Comparison of ENCODE assay signal across 8 cellular contexts in the genomic region with DNA sequence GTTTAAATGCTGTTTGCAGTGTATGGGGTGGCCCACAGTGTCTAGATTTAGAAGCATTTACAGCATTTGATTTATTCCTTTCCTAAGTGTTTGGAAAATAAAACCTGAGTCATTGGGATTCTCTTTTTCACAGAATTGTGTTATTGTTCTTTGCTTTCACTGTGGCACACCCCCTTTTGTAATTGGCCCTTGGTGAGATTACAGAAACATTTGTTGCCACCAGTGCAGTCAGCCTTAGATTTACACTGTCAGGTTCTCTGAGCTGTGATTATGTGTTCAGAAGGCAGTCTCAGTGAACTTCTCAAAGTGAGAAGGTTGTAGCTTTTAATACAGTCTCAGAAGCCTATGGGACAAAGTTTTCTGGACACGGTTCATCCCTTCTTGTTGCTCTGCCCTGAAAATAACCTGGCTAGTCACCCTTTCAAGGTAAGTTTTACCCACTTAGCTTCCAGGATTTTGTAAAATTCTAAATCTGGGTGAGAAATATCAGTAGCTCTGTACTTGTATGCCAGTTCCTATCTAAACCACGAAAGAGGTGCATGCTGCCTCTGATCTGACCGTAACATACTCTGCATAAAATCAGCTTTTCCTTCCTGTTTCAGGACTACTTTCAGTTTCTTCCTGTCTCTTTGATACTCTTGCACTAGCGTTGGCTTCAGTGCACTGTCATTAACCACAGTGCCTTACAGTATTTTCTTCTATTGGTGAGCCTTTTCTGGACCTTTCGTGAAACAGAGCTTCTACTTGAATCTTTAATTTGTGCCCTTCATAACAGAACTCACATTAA. TPM values are rescaled to one million over a fixed set of nuclear protein-coding genes. Genes with fewer than 3 reads are reported as not detected.
A peak's percentile ranks its signal among the peaks of the same experiment; 100 is the strongest.
DNase-seq lines count a peak whose midpoint lies in the region; ATAC-seq, FAIRE-seq and TF ChIP-seq lines count a peak whose summit lies in the region.

No MANE protein-coding gene starts in this region.

- no peaks in the 10 kb centered on the region for H3K27me3 Mint-ChIP-seq in central memory CD8-positive, alpha-beta T cell

- peak; percentile 67 for FAIRE-seq in RCC 7860 (lab: Jason Lieb, UNC)

- H3K36me3 Mint-ChIP-seq in central memory CD8-positive, alpha-beta T cell (ENCODE audit: insufficient read depth) = peaks cover 5% of the 10 kb centered on the region

- H3K27me3 ChIP-seq in BLaER1 treated with 17β-estradiol and CSF1 and Interleukin-3, amounts not matched to agents 10 nM and 100 nM = no peaks in the 10 kb centered on the region
- H3K27me3 ChIP-seq in right lobe of liver (no peaks in the 10 kb centered on the region), thyroid gland (no peaks in the 10 kb centered on the region)

- peak overlapping the region; percentile 50 to 77 (median 67) for H3K9ac ChIP-seq in BLaER1 treated with 17β-estradiol and CSF1 and Interleukin-3, amounts not matched to agents 10 nM and 100 nM

- peak overlapping the region; percentile 84 to 98 (median 86) for H3K4me2 ChIP-seq in BLaER1 treated with 17β-estradiol and CSF1 and Interleukin-3, amounts not matched to agents 10 nM and 100 nM

- intact Hi-C loops in right lobe of liver (cut with DNase I) = no loop called here
- intact Hi-C loops in thyroid gland (cut with DNase I) = no loop called here

- TF ChIP-seq CTCF in right lobe of liver (IDR thresholded peaks at IDR 0.05) (no peak), thyroid gland (IDR thresholded peaks at IDR 0.05) (peak in 1 of 6 experiments; percentile 14)

- H3K4me3 ChIP-seq in BLaER1 treated with 17β-estradiol and CSF1 and Interleukin-3, amounts not matched to agents 10 nM and 100 nM = peak overlapping the region; percentile 46 to 61 (median 52)
- H3K4me3 ChIP-seq in right lobe of liver (peak overlapping the region; percentile 10 to 47 (median 46)), thyroid gland (replicated peaks in 1 of 3) (peak overlapping the region in 2 of 3 donors; percentile 3 to 16)

- peak overlapping the region; percentile 72 for H3K27ac Mint-ChIP-seq in central memory CD8-positive, alpha-beta T cell (ENCODE audit: low read depth)

- DNase-seq in RCC 7860 (ENCODE audit: low spot score) (peak; percentile 37), right lobe of liver (no peak), thyroid gland (peak; percentile 34 to 37), NCI-H2196 (lab: John Stamatoyannopoulos, UW; ENCODE audit: unreplicated experiment) (no peak)
- no peak for DNase-seq in central memory CD8-positive, alpha-beta T cell (ENCODE audit: low spot score in 2 of 2)

- H4K20me1 ChIP-seq in BLaER1 treated with 17β-estradiol and CSF1 and Interleukin-3, amounts not matched to agents 10 nM and 100 nM = no peaks in the 10 kb centered on the region

- 0% methylated on average over 5 of the region's 5 CpGs for WGBS in right lobe of liver (ENCODE audit: insufficient coverage, low coverage, low lambda C conversion rate, missing lambda C conversion rate)
- 1 to 2% methylated on average over 5 of the region's 5 CpGs for WGBS in thyroid gland, 2 donors

- TF ChIP-seq POLR2A in right lobe of liver (IDR thresholded peaks at IDR 0.05) (no peak), thyroid gland (IDR thresholded peaks at IDR 0.05) (peak in 1 of 2 donors; percentile 63)

- H3K27ac ChIP-seq in BLaER1 treated with 17β-estradiol and CSF1 and Interleukin-3, amounts not matched to agents 10 nM and 100 nM = peak overlapping the region; percentile 37 to 81 (median 68); a peak in 21 of 22 replicates
- peak overlapping the region; percentile 64 to 87 (median 83) for H3K27ac ChIP-seq in right lobe of liver
- H3K27ac ChIP-seq in thyroid gland = peak overlapping the region; percentile 58 to 82 (median 73)

- peak; percentile 96 for ATAC-seq in GM18870 (IDR thresholded peaks at IDR 0.05; ENCODE audit: unreplicated experiment)
- ATAC-seq in HG03064 (IDR thresholded peaks at IDR 0.05; ENCODE audit: low read depth, unreplicated experiment) = peak; percentile 76
- ATAC-seq in central memory CD8-positive, alpha-beta T cell (replicated peaks; ENCODE audit: extremely low read depth, poor library complexity, severe bottlenecking) = peak; percentile 94
- ATAC-seq in right lobe of liver = peak; percentile 92 to 98 (median 93)

- peak overlapping the region; percentile 70 for H3K4me3 Mint-ChIP-seq in central memory CD8-positive, alpha-beta T cell

- peaks cover 41 to 60% (median 48%) of the 10 kb centered on the region in 10 experiments for H3K4me1 ChIP-seq in BLaER1 treated with 17β-estradiol and CSF1 and Interleukin-3, amounts not matched to agents 10 nM and 100 nM
- H3K4me1 ChIP-seq in right lobe of liver = peaks cover 0 to 24% (median 8%) of the 10 kb centered on the region in 4 donors
- H3K4me1 ChIP-seq in thyroid gland = peaks cover 48% of the 10 kb centered on the region in 2 donors

- H3K36me3 ChIP-seq in BLaER1 treated with 17β-estradiol and CSF1 and Interleukin-3, amounts not matched to agents 10 nM and 100 nM = no peaks in the 10 kb centered on the region
- no peaks in the 10 kb centered on the region for H3K36me3 ChIP-seq in right lobe of liver
- H3K36me3 ChIP-seq in thyroid gland = no peaks in the 10 kb centered on the region

- no peaks in the 10 kb centered on the region for H3K9me3 ChIP-seq in BLaER1 treated with 17β-estradiol and CSF1 and Interleukin-3, amounts not matched to agents 10 nM and 100 nM (replicated peaks in 1 of 11)
- H3K9me3 ChIP-seq in right lobe of liver (no peaks in the 10 kb centered on the region), thyroid gland (no peaks in the 10 kb centered on the region)

- H3K4me1 Mint-ChIP-seq in central memory CD8-positive, alpha-beta T cell = peaks cover 41% of the 10 kb centered on the region

- no peaks in the 10 kb centered on the region for H3K9me3 Mint-ChIP-seq in central memory CD8-positive, alpha-beta T cell

RNA-seq across cellular contexts. Expression of a gene that starts 12.6 kb away (rescaled TPM):
- total RNA-seq in right lobe of liver = 10 to 100 TPM; 24.1 to 58.3 (median 30.3) TPM
- 100 to 1,000 TPM; 148 to 242 (median 155) TPM for total RNA-seq in thyroid gland

RNA-seq across cellular contexts. Expression of a gene that starts 46.0 kb away (rescaled TPM):
- total RNA-seq in right lobe of liver = 10 to 100 TPM; 10.2 to 22.3 (median 14.0) TPM
- total RNA-seq in thyroid gland = 10 to 100 TPM; 12.4 to 17.7 (median 15.5) TPM

Comparison
In these comparisons a context has a peak if more than half of its experiments do, and no peak if none do; other contexts are left out.
1. DNase-seq: peak in RCC 7860 (single experiment) and thyroid gland (2 of 2); none in central memory CD8-positive, alpha-beta T cell (0 of 2), right lobe of liver (0 of 3) and NCI-H2196 (single experiment).
2. Peak in every context shown above with its lines, with median percentiles within 50 percentile points of each other: H3K27ac ChIP-seq, H3K4me3 ChIP-seq and ATAC-seq.